Comparison of ENCODE assay signal across 29 cellular contexts in the genomic region with DNA sequence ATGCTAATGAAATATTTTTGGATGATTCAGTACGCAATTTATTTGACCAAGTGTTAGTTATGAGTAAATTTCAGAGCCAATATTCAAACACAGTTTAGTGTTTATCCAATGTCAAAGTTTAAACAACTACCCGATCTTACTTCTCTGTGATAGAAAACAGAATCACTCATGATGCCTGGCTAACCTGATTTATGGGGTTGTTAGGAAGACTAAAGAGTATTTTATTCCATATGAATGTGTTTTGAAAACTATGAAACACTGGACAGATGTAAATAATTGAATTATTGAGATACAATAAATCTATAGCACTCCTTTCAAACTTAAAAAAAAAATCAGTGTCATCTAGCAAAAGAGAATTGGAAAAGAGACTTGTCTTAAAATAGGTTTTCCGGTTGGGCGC.
"Had no signal": no experiment of that assay in that cellular context is flagged by ENCODE, and none has a peak within 500 bp of the region (broad histone marks: within the 10 kb centered on the region; RNA-seq: fewer than 3 reads in every experiment).

No MANE protein-coding gene starts in this region.

- H3K36me3 Mint-ChIP-seq: naive thymus-derived CD8-positive, alpha-beta T cell; natural killer cell treated with Interleukin-12 subunit alpha and Interleukin-12 subunit beta and Interleukin-15 and Interleukin-18, amount 100 ng/mL, for 72 hours; stimulated activated effector memory CD8-positive, alpha-beta T cell treated with anti-CD3 and anti-CD28 coated beads, Interleukin-12 subunit alpha, Interleukin-12 subunit beta, amount 100 ng/mL, for 72 hours; stimulated activated naive B cell treated with anti-CD40 and anti-IgM and Interleukin-4, amounts not matched to agents 10 μg/mL and 1 μg/mL and 100 μg/mL, for 72 hours had no signal

- H3K27me3 ChIP-seq: neutrophil, pancreas, right lobe of liver, sigmoid colon, stomach, thyroid gland, tibial nerve, upper lobe of left lung, vagina had no signal

- DNase-seq: naive thymus-derived CD8-positive, alpha-beta T cell; nephron progenitor cell; nucleus accumbens; pancreas; posterior cingulate gyrus; psoas muscle; right cardiac atrium; right lobe of liver; sigmoid colon; small intestine; stimulated activated CD4-positive, alpha-beta T cell treated with anti-CD3 and anti-CD28 coated beads, Interleukin-15, amount 100 ng/mL, for 24 hours; stimulated activated CD4-positive, alpha-beta T cell treated with anti-CD3 and anti-CD28 coated beads, Interleukin-2, amount 100 ng/mL, for 24 hours; stimulated activated CD4-positive, alpha-beta T cell treated with anti-CD3 and anti-CD28 coated beads, Interleukin-2, amount 100 ng/mL, for 48 hours; stimulated activated CD4-positive, alpha-beta T cell treated with anti-CD3 and anti-CD28 coated beads, Interleukin-4, amount 100 ng/mL, for 24 hours; stimulated activated naive B cell treated with anti-CD40 and anti-IgM and Interleukin-4, amounts not matched to agents 10 μg/mL and 1 μg/mL and 100 μg/mL, for 72 hours; stimulated activated naive CD4-positive, alpha-beta T cell treated with Interleukin-2 at 50 U/mL for 16 hours; stomach; thyroid gland; trophoblast cell; upper lobe of left lung had no signal

- ATAC-seq: naive thymus-derived CD8-positive, alpha-beta T cell; natural killer cell treated with Interleukin-12 subunit alpha and Interleukin-12 subunit beta and Interleukin-15 and Interleukin-18, amount 100 ng/mL, for 72 hours; pancreas; psoas muscle; right cardiac atrium; right lobe of liver; stimulated activated effector memory CD8-positive, alpha-beta T cell treated with anti-CD3 and anti-CD28 coated beads, Interleukin-12 subunit alpha, Interleukin-12 subunit beta, amount 100 ng/mL, for 72 hours; stimulated activated naive B cell treated with anti-CD40 and anti-IgM and Interleukin-4, amounts not matched to agents 10 μg/mL and 1 μg/mL and 100 μg/mL, for 72 hours had no signal

- H3K9me3 ChIP-seq: neutrophil, pancreas, psoas muscle, right lobe of liver, sigmoid colon, stomach, thoracic aorta, thyroid gland, upper lobe of left lung, vagina had no signal

- H3K36me3 ChIP-seq: neutrophil, pancreas, right lobe of liver, sigmoid colon, stomach, thoracic aorta, thyroid gland, tibial nerve, upper lobe of left lung, vagina had no signal

- H3K4me3 Mint-ChIP-seq: naive thymus-derived CD8-positive, alpha-beta T cell; natural killer cell treated with Interleukin-12 subunit alpha and Interleukin-12 subunit beta and Interleukin-15 and Interleukin-18, amount 100 ng/mL, for 72 hours; nephron progenitor cell; neural crest cell; stimulated activated effector memory CD8-positive, alpha-beta T cell treated with anti-CD3 and anti-CD28 coated beads, Interleukin-12 subunit alpha, Interleukin-12 subunit beta, amount 100 ng/mL, for 72 hours; stimulated activated naive B cell treated with anti-CD40 and anti-IgM and Interleukin-4, amounts not matched to agents 10 μg/mL and 1 μg/mL and 100 μg/mL, for 72 hours; stimulated activated naive CD8-positive, alpha-beta T cell treated with anti-CD3 and anti-CD28 coated beads, Interleukin-15, Interleukin-2, amounts not matched to agents 100 ng/mL and 50 ng/mL, for 24 hours had no signal

- H3K4me3 ChIP-seq: pancreas, psoas muscle, right lobe of liver, sigmoid colon, stomach, thoracic aorta, thyroid gland, tibial nerve, upper lobe of left lung, vagina had no signal

- H3K4me1 ChIP-seq: pancreas, psoas muscle, right lobe of liver, sigmoid colon, stomach, upper lobe of left lung, vagina had no signal

- H3K27me3 Mint-ChIP-seq: naive thymus-derived CD8-positive, alpha-beta T cell; natural killer cell treated with Interleukin-12 subunit alpha and Interleukin-12 subunit beta and Interleukin-15 and Interleukin-18, amount 100 ng/mL, for 72 hours; progenitor cell of endocrine pancreas; stimulated activated naive B cell treated with anti-CD40 and anti-IgM and Interleukin-4, amounts not matched to agents 10 μg/mL and 1 μg/mL and 100 μg/mL, for 72 hours had no signal

- H3K4me1 Mint-ChIP-seq: naive thymus-derived CD8-positive, alpha-beta T cell; neural crest cell; stimulated activated effector memory CD8-positive, alpha-beta T cell treated with anti-CD3 and anti-CD28 coated beads, Interleukin-12 subunit alpha, Interleukin-12 subunit beta, amount 100 ng/mL, for 72 hours; stimulated activated naive B cell treated with anti-CD40 and anti-IgM and Interleukin-4, amounts not matched to agents 10 μg/mL and 1 μg/mL and 100 μg/mL, for 72 hours had no signal

- H3K27ac ChIP-seq: neutrophil, pancreas, psoas muscle, right lobe of liver, sigmoid colon, stomach, thoracic aorta, tibial nerve, upper lobe of left lung, vagina had no signal

- H3K9me3 Mint-ChIP-seq: natural killer cell treated with Interleukin-12 subunit alpha and Interleukin-12 subunit beta and Interleukin-15 and Interleukin-18, amount 100 ng/mL, for 72 hours had no signal

- H3K27ac Mint-ChIP-seq: naive thymus-derived CD8-positive, alpha-beta T cell; natural killer cell treated with Interleukin-12 subunit alpha and Interleukin-12 subunit beta and Interleukin-15 and Interleukin-18, amount 100 ng/mL, for 72 hours; nephron progenitor cell; progenitor cell of endocrine pancreas; stimulated activated effector memory CD8-positive, alpha-beta T cell treated with anti-CD3 and anti-CD28 coated beads, Interleukin-12 subunit alpha, Interleukin-12 subunit beta, amount 100 ng/mL, for 72 hours; stimulated activated naive B cell treated with anti-CD40 and anti-IgM and Interleukin-4, amounts not matched to agents 10 μg/mL and 1 μg/mL and 100 μg/mL, for 72 hours; stimulated activated naive CD8-positive, alpha-beta T cell treated with anti-CD3 and anti-CD28 coated beads, Interleukin-15, Interleukin-2, amounts not matched to agents 100 ng/mL and 50 ng/mL, for 24 hours had no signal
